In the genomic region with DNA sequence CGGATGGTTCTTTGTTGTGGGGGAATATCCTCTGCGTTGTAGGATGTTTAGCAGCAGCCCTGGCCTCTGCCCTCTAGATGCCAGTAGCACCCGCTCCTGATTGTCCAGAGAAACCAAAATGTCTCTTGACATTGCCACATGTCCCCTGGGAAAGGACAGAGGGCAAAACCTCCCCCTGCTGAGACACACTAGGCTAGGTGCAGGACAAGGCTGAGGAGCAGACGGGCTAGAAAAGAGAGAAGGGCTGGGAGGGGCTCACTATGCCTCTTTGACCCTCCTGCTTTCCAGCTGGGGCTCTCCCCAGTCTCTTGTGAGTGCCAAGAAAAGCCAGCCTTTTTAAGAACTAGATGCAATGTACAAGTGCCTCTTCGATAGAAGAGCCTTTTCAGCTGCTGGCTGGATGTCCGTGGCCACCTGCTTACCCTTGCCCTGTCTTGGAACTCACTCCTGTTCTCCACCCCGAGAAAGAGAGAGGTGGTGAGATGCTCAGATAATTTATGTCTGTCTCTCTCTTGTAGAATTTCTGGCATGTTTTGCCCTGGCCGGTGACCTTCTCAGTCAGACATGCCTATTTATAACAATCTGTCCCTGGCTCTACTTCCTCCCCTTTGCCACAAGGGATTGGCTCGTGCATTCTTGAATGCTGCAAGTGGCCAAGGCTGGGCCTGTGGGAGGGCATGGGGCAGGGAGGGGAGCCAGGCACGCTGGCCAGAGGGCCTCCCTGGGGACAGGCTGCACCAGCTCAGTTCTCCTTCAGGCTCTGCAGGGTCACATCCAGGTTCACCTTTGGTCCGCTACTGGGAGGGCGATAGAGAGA, we compare ENCODE assay signal across 9 cellular contexts.
DNase-seq lines count a peak whose midpoint lies in the region; ATAC-seq and TF ChIP-seq lines count a peak whose summit lies in the region.
"Had no signal": no experiment of that assay in that cellular context is flagged by ENCODE, and none has a peak within 500 bp of the region (broad histone marks: within the 10 kb centered on the region; RNA-seq: fewer than 3 reads in every experiment).

No MANE protein-coding gene starts in this region.

- H3K27ac ChIP-seq in ACC112 (ENCODE audit: low read depth, low read length), result no peak overlapping the region
- H3K27ac ChIP-seq in coronary artery, result peak overlapping the region; percentile 65 to 89

- H3K4me1 ChIP-seq in ACC112 (ENCODE audit: control insufficient read depth, insufficient read depth, low read length, unreplicated experiment), result peaks cover 15% of the 10 kb centered on the region

- DNase-seq in LNCaP clone FGC (ENCODE audit: low read depth), result peak; percentile 76
- DNase-seq in coronary artery (ENCODE audit: low spot score), result peak; percentile 96
- peak; percentile 95 for DNase-seq in myocyte (ENCODE audit: low read depth)
- no peak for DNase-seq in HUDEP-2 (lab: John Stamatoyannopoulos, UW; ENCODE audit: unreplicated experiment in 76 of 76)
- no peak for DNase-seq in NCI-H82 treated with DMSO at 0.1 percent for 48 hours (lab: John Stamatoyannopoulos, UW; ENCODE audit: unreplicated experiment)
- DNase-seq: activated CD4-positive, alpha-beta T cell treated with anti-CD3 and anti-CD28 coated beads for 48 hours had no signal

- H3K4me3 ChIP-seq in ACC112 (ENCODE audit: low read depth, low read length), result 0 out of 2 replicates have a peak overlapping the region, but pooled peaks have one; percentile 19
- H3K4me3 ChIP-seq in LNCaP clone FGC (ENCODE audit: low read depth, low read length), result peak overlapping the region; percentile 22; the same call in 1 of the 2 replicates
- peak overlapping the region; percentile 63 for H3K4me3 ChIP-seq in coronary artery

- no peak overlapping the region for H2AFZ ChIP-seq in ACC112 (ENCODE audit: low read length, unreplicated experiment)

- no peaks in the 10 kb centered on the region for H3K36me3 ChIP-seq in ACC112 (ENCODE audit: insufficient read depth, low read length)

- peaks cover 39% of the 10 kb centered on the region for H3K27me3 ChIP-seq in ACC112 (ENCODE audit: insufficient read depth, low read length)

- no peak for ATAC-seq in GM18867 (IDR thresholded peaks at IDR 0.05; ENCODE audit: unreplicated experiment)
- no peak for ATAC-seq in HG03342 (IDR thresholded peaks at IDR 0.05; ENCODE audit: unreplicated experiment)

- no peaks in the 10 kb centered on the region for H3K79me2 ChIP-seq in ACC112 (ENCODE audit: control insufficient read depth, insufficient read depth, low read length, unreplicated experiment)

- TF ChIP-seq CTCF in LNCaP clone FGC (IDR thresholded peaks at IDR 0.05; ENCODE audit: control insufficient read depth, extremely low read depth, insufficient read depth) (0 out of 2 replicates have a peak, but pooled peaks have one; percentile 16), coronary artery (IDR thresholded peaks at IDR 0.05) (no peak)

Comparison
In these comparisons a context has a peak if more than half of its experiments do, and no peak if none do; other contexts are left out.
1. DNase-seq: peak in LNCaP clone FGC (single experiment), coronary artery (single experiment) and myocyte (single experiment); none in HUDEP-2 (0 of 76) and NCI-H82 treated with DMSO at 0.1 percent for 48 hours (single experiment).
2. Peak in every context shown above with its lines, with median percentiles within 50 percentile points of each other: H3K4me3 ChIP-seq.